In the genomic region with DNA sequence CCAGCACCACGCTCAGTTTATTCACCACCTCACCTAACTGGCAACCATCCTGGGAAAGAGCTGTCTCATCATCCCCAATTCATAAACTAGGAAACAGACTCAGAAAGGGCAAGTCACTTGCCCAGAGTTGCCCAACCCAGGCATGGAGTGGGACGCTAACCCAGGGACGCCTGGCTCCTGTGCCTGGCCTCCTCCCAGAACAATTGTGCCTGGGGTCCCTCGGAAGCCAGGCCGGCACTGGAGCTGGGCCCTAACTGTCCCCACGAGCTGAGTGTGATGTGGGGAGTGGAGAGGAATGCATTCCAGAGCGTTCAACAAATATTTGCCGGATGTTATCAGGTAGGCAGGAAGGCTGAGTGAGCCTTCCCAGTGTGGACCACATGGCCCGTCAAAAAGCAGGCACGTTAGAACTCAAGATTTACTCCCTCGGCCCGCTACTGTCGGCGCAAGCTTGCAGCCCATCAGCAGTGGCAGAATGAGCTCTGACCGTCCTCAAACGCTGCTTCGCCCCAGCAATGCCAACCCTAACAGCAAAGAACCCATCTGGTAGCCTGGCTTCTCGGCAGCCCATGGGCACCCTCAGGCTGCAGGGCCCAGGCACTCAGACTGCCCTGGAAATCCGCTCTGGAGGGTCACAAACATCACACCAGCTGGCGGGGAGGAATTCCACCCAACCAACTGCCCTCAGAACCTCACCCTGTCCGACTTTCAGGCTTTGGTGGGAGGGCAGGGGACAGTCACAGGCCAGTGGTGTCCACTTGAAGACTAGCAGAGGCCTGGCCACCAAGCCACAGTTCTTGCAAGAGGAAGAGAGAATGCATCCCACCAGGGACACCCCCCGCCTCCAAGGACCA, we compare ENCODE assay signal across 8 cellular contexts. TPM values are rescaled to one million over a fixed set of nuclear protein-coding genes. Genes with fewer than 3 reads are reported as not detected.
DNase-seq lines count a peak whose midpoint lies in the region; ATAC-seq and TF ChIP-seq lines count a peak whose summit lies in the region.

No MANE protein-coding gene starts in this region.

- no peaks in the 10 kb centered on the region for H3K9me3 Mint-ChIP-seq in activated naive CD8-positive, alpha-beta T cell treated with anti-CD3 and anti-CD28 coated beads, Interleukin-2, amount 50 U/mL, for 24 hours

- no peak for TF ChIP-seq POLR2A in HCT116 (IDR thresholded peaks at IDR 0.05; ENCODE audit: borderline replicate concordance, extremely low read depth, insufficient read depth, insufficient read length)

- H3K9me3 ChIP-seq in HCT116 (ENCODE audit: control insufficient read depth in 1 of 2, insufficient read depth in 1 of 2, low read depth in 1 of 2, low read length in 2 of 2) (no peaks in the 10 kb centered on the region), iPS-15b (ENCODE audit: control insufficient read depth, insufficient read depth, low read length) (no peaks in the 10 kb centered on the region)

- peak overlapping the region; percentile 58 for H3K27ac ChIP-seq in HCT116 (ENCODE audit: low read depth, low read length)
- peak overlapping the region in 20 of 21 experiments; percentile 44 to 90 (median 78) for H3K27ac ChIP-seq in skin epidermis

- peaks cover 45 to 72% of the 10 kb centered on the region in 2 experiments for H3K4me1 ChIP-seq in HCT116 (ENCODE audit: control insufficient read depth in 1 of 2, insufficient read depth in 2 of 2, low read length in 2 of 2)
- peaks cover 16% of the 10 kb centered on the region for H3K4me1 ChIP-seq in iPS-15b (ENCODE audit: control insufficient read depth, insufficient read depth, low read length)

- peaks cover 91% of the 10 kb centered on the region for H3K4me1 Mint-ChIP-seq in activated naive CD8-positive, alpha-beta T cell treated with anti-CD3 and anti-CD28 coated beads, Interleukin-2, amount 50 U/mL, for 24 hours

- TF ChIP-seq CTCF in HCT116 (IDR thresholded peaks at IDR 0.05 in 2 of 3, conservative IDR thresholded peaks at IDR 0.05 in 1 of 3; ENCODE audit: borderline replicate concordance in 1 of 3, insufficient read depth in 1 of 3, low read depth in 2 of 3, low read length in 2 of 3): no peak

- peaks cover 47% of the 10 kb centered on the region for H3K36me3 Mint-ChIP-seq in activated naive CD8-positive, alpha-beta T cell treated with anti-CD3 and anti-CD28 coated beads, Interleukin-2, amount 50 U/mL, for 24 hours (ENCODE audit: low read depth)

- RAD21 ChIA-PET in HCT116 (lab: Charles Lee; ENCODE audit: low non-redundant PET in 1 of 2, low total read pairs in 2 of 2, uncharacterized antibody in 2 of 2, unreplicated experiment in 2 of 2): no interaction called here

- POLR2A ChIA-PET in HCT116 (lab: Charles Lee): interaction anchor here (0.6 kb wide), 1 partner anchor 105 kb away, joined by 4 read pairs; no protein-coding TSS in a partner anchor

- H4K20me1 ChIP-seq in HCT116 (ENCODE audit: insufficient read depth): peaks cover 7% of the 10 kb centered on the region; the same call in 1 of the 2 replicates

- H3K4me2 ChIP-seq in HCT116 (ENCODE audit: low read length): peak overlapping the region; percentile 59

- CTCF ChIA-PET in HCT116 (lab: Charles Lee): no interaction called here

- BruUV-seq in HCT116 (replicated peaks; lab: Mats Ljungman, UMichigan): no TSS peak

- ATAC-seq in HCT116 (no peak), HG03139 (IDR thresholded peaks at IDR 0.05; ENCODE audit: unreplicated experiment) (no peak), GM18861 (IDR thresholded peaks at IDR 0.05; ENCODE audit: unreplicated experiment) (no peak)
- ATAC-seq in activated naive CD8-positive, alpha-beta T cell treated with anti-CD3 and anti-CD28 coated beads, Interleukin-2, amount 50 U/mL, for 24 hours: no peak

- H3K4me3 ChIP-seq in HCT116 (replicated peaks in 1 of 2; ENCODE audit: low read depth in 1 of 2, low read length in 2 of 2) (no peak overlapping the region), iPS-15b (ENCODE audit: low read depth, low read length) (no peak overlapping the region), skin epidermis (no peak overlapping the region)

- H2AFZ ChIP-seq in HCT116 (ENCODE audit: low read depth, low read length, poor library complexity, severe bottlenecking): no peak overlapping the region

- peak overlapping the region; percentile 93 for H3K27ac Mint-ChIP-seq in activated naive CD8-positive, alpha-beta T cell treated with anti-CD3 and anti-CD28 coated beads, Interleukin-2, amount 50 U/mL, for 24 hours

- peaks cover 98% of the 10 kb centered on the region for H3K79me2 ChIP-seq in HCT116 (ENCODE audit: insufficient read depth, low read length)

- no peaks in the 10 kb centered on the region for H3K27me3 Mint-ChIP-seq in activated naive CD8-positive, alpha-beta T cell treated with anti-CD3 and anti-CD28 coated beads, Interleukin-2, amount 50 U/mL, for 24 hours

- H3K36me3 ChIP-seq in HCT116 (ENCODE audit: control insufficient read depth in 1 of 2, insufficient read depth in 2 of 2, low read length in 2 of 2) (peaks cover 2 to 9% of the 10 kb centered on the region in 2 experiments; a peak in 3 of 4 replicates), iPS-15b (ENCODE audit: control insufficient read depth, insufficient read depth, low read length) (peaks cover 12% of the 10 kb centered on the region)

- TF ChIP-seq RAD21 in HCT116 (IDR thresholded peaks at IDR 0.05; ENCODE audit: low read depth): no peak

- H3K4me3 Mint-ChIP-seq in activated naive CD8-positive, alpha-beta T cell treated with anti-CD3 and anti-CD28 coated beads, Interleukin-2, amount 50 U/mL, for 24 hours: peak overlapping the region; percentile 51

- DNase-seq in HCT116 (ENCODE audit: low read depth, low spot score): no peak
- no peak for DNase-seq in activated naive CD8-positive, alpha-beta T cell treated with anti-CD3 and anti-CD28 coated beads, Interleukin-2, amount 50 U/mL, for 24 hours
- no peak for DNase-seq in effector CD8-positive, alpha-beta T cell (lab: John Stamatoyannopoulos, UW)
- no peak for DNase-seq in D341Med (ENCODE audit: low spot score)

- no peaks in the 10 kb centered on the region for H3K27me3 ChIP-seq in HCT116 (ENCODE audit: insufficient read depth, low read length)
- H3K27me3 ChIP-seq in iPS-15b (ENCODE audit: control insufficient read depth, insufficient read depth, low read length): no peaks in the 10 kb centered on the region

- intact Hi-C loops in HCT116 (cut with micrococcal nuclease): no loop called here

- H3K9ac ChIP-seq in HCT116 (ENCODE audit: low read length) (peak overlapping the region; percentile 30), iPS-15b (ENCODE audit: low read depth, low read length) (peak overlapping the region; percentile 37)

- no peaks in the 10 kb centered on the region for H3K9me2 ChIP-seq in HCT116 (ENCODE audit: insufficient read depth)

TF ChIP-seq in HCT116, 20 proteins besides CTCF, POLR2A, EP300 and RAD21 (continues in another document):
- TF ChIP-seq ZFX (IDR thresholded peaks at IDR 0.05) (no peak), CEBPB (IDR thresholded peaks at IDR 0.05; ENCODE audit: low read depth) (no peak), SIN3A (IDR thresholded peaks at IDR 0.05; ENCODE audit: low read depth) (no peak), MAX (IDR thresholded peaks at IDR 0.05) (no peak), ZBTB33 (IDR thresholded peaks at IDR 0.05; ENCODE audit: extremely low read depth, insufficient replicate concordance, low read length) (no peak), YY1 (IDR thresholded peaks at IDR 0.05; ENCODE audit: extremely low read depth, insufficient replicate concordance, low read depth, low read length) (no peak), TCF7L2 (IDR thresholded peaks at IDR 0.05; ENCODE audit: borderline replicate concordance, extremely low read depth, insufficient read depth, insufficient read length) (no peak), EZH2 (IDR thresholded peaks at IDR 0.05) (no peak)
- TF ChIP-seq, protein P1, sequence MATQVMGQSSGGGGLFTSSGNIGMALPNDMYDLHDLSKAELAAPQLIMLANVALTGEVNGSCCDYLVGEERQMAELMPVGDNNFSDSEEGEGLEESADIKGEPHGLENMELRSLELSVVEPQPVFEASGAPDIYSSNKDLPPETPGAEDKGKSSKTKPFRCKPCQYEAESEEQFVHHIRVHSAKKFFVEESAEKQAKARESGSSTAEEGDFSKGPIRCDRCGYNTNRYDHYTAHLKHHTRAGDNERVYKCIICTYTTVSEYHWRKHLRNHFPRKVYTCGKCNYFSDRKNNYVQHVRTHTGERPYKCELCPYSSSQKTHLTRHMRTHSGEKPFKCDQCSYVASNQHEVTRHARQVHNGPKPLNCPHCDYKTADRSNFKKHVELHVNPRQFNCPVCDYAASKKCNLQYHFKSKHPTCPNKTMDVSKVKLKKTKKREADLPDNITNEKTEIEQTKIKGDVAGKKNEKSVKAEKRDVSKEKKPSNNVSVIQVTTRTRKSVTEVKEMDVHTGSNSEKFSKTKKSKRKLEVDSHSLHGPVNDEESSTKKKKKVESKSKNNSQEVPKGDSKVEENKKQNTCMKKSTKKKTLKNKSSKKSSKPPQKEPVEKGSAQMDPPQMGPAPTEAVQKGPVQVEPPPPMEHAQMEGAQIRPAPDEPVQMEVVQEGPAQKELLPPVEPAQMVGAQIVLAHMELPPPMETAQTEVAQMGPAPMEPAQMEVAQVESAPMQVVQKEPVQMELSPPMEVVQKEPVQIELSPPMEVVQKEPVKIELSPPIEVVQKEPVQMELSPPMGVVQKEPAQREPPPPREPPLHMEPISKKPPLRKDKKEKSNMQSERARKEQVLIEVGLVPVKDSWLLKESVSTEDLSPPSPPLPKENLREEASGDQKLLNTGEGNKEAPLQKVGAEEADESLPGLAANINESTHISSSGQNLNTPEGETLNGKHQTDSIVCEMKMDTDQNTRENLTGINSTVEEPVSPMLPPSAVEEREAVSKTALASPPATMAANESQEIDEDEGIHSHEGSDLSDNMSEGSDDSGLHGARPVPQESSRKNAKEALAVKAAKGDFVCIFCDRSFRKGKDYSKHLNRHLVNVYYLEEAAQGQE (IDR thresholded peaks at IDR 0.05; ENCODE audit: low read depth): no peak

RNA-seq across cellular contexts. Expression of gene MYH9, which starts 35.6 kb away (rescaled TPM):
- total RNA-seq in HCT116 (2021; ENCODE audit: unreplicated experiment): 258 TPM
- 205 and 249 TPM in 2 replicates for polyA plus RNA-seq in HCT116 (2012)
